Comparison of ENCODE assay signal across 22 cellular contexts in the genomic region with DNA sequence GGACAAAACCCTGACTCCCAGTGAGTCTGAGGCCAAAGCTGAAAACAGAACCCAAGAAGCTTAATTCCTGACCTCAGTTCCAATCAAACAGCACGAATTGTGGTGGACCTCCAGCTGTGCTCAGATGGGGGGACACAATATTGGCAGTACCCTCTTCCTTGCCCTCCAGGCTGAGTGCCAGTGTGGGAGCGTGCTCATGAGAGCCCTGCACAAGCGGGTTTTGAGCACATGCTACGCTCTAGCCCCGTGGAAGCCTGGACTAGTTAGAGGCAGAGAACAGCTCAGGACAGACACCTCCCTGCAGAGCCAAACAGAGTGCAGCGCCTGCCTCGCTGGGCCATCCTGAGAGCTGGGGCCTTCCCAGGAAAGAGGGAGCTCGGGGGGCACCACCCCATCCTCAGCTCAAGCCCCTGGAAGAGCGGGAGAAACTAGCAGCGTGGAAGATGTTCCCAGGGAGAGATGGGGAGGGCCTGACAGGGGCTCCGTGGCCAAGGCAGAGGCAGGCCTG. TPM values are rescaled to one million over a fixed set of nuclear protein-coding genes. Genes with fewer than 3 reads are reported as not detected.
"Had no signal": no experiment of that assay in that cellular context is flagged by ENCODE, and none has a peak within 500 bp of the region (broad histone marks: within the 10 kb centered on the region; RNA-seq: fewer than 3 reads in every experiment).

No MANE protein-coding gene starts in this region.

- H3K4me1 ChIP-seq: testis had no signal

- H3K4me3 ChIP-seq: body of pancreas, coronary artery, esophagus squamous epithelium, heart right ventricle, testis, upper lobe of left lung had no signal

- H3K27ac ChIP-seq: coronary artery, heart right ventricle, parathyroid adenoma, testis had no signal

- ATAC-seq: body of pancreas, heart right ventricle, left cardiac atrium, sciatic nerve, WTC11 had no signal

- H3K27me3 ChIP-seq: body of pancreas, esophagus squamous epithelium, heart right ventricle, testis, upper lobe of left lung had no signal

- H3K9me3 ChIP-seq: body of pancreas, esophagus squamous epithelium, heart right ventricle, testis, upper lobe of left lung had no signal

- DNase-seq: activated CD4-positive, alpha-beta T cell treated with anti-CD3 and anti-CD28 coated beads, Interleukin-2, amount 50 U/mL, for 48 hours; activated naive CD4-positive, alpha-beta T cell treated with anti-CD3 and anti-CD28 coated beads for 36 hours; activated T-cell treated with anti-CD3 and anti-CD28 coated beads, Interleukin-2, amount 50 U/mL, for 48 hours; body of pancreas; endodermal cell; esophagus squamous epithelium; heart right ventricle; islet precursor cell; left cardiac atrium; small intestine; stimulated activated CD4-positive, alpha-beta T cell treated with anti-CD3 and anti-CD28 coated beads, Interleukin-2, amount 100 ng/mL, for 24 hours; stimulated activated naive CD4-positive, alpha-beta T cell; T-helper 1 cell; testis had no signal

RNA-seq across cellular contexts. Expression of gene TMEM82, which starts 9.0 kb away (rescaled TPM):
- total RNA-seq: activated naive CD4-positive, alpha-beta T cell treated with anti-CD3 and anti-CD28 coated beads for 36 hours; body of pancreas; cardiac septum; esophagus squamous epithelium; heart right ventricle; left cardiac atrium; mononuclear cell; myocyte; sciatic nerve; testis; upper lobe of left lung had no signal

RNA-seq across cellular contexts. Expression of gene FBLIM1, which starts 25.3 kb away (rescaled TPM):
- total RNA-seq: activated naive CD4-positive, alpha-beta T cell treated with anti-CD3 and anti-CD28 coated beads for 36 hours; mononuclear cell had no signal
